In the genomic region with DNA sequence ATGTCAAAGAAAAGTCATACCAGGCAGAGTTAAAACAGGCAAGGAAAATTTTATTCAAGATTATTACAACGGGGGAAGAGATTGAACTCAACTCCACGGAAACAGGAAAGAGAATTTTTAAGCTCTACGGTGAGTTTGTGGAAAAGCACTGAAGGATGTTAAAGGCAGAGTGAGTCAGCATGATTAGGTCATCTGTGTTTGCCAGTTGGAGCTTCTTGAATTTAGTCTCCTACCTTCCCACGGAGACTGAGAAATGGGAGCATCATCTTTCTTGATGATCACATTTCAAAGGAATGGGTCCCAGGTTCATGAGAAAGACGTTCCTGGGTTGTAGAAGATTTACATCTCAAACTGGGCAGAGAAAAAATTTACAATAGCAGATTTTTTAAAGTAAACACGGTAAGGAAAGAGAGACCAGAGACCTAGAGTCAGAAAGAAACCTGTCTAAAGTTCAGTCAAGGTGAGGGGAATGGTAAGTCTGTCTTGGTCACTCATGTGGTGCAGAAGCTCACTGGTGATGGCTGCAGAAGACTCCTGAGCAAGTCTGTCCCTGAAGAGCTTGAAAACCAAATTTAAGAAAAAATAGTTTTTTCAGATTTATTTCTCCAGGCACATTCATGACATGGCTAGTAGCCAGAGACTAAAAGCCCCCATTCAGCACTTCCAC, we compare ENCODE assay signal across 13 cellular contexts.
DNase-seq lines count a peak whose midpoint lies in the region; ATAC-seq, FAIRE-seq and TF ChIP-seq lines count a peak whose summit lies in the region.
"Had no signal": no experiment of that assay in that cellular context is flagged by ENCODE, and none has a peak within 500 bp of the region (broad histone marks: within the 10 kb centered on the region; RNA-seq: fewer than 3 reads in every experiment).

No MANE protein-coding gene starts in this region.

- H3K27ac Mint-ChIP-seq in astrocyte (ENCODE audit: unreplicated experiment), result peak overlapping the region; percentile 89
- H3K27ac Mint-ChIP-seq: CD14-positive monocyte had no signal

- H3K9me3 Mint-ChIP-seq in astrocyte (ENCODE audit: unreplicated experiment), result no peaks in the 10 kb centered on the region

- H3K27me3 ChIP-seq in BJ (ENCODE audit: control insufficient read depth, insufficient read depth, low read length) (no peaks in the 10 kb centered on the region), astrocyte (ENCODE audit: insufficient read depth, low read length) (no peaks in the 10 kb centered on the region)
- H3K27me3 ChIP-seq: transverse colon had no signal

- no peak overlapping the region for H3K4me3 ChIP-seq in BJ (ENCODE audit: low read depth, low read length)
- no peak overlapping the region for H3K4me3 ChIP-seq in astrocyte (ENCODE audit: insufficient read depth, low read depth, low read length)
- H3K4me3 ChIP-seq: SK-N-MC, transverse colon had no signal

- no peak for TF ChIP-seq CTCF in BJ (IDR thresholded peaks at IDR 0.05; ENCODE audit: insufficient read depth, low read depth, low read length)
- TF ChIP-seq CTCF in astrocyte (IDR thresholded peaks at IDR 0.05; ENCODE audit: insufficient read depth, low read depth, low read length), result no peak

- H3K36me3 ChIP-seq in BJ (ENCODE audit: control insufficient read depth, insufficient read depth, low read length) (no peaks in the 10 kb centered on the region), astrocyte (ENCODE audit: insufficient read depth, low read length) (no peaks in the 10 kb centered on the region)
- H3K36me3 ChIP-seq: transverse colon had no signal

- CTCF ChIA-PET in BJ (lab: Yijun Ruan, JAX), result no interaction called here

- peaks cover 13% of the 10 kb centered on the region for H3K4me1 Mint-ChIP-seq in astrocyte (ENCODE audit: low read depth, unreplicated experiment)
- H3K4me1 Mint-ChIP-seq: CD14-positive monocyte had no signal

- no peak overlapping the region for H3K4me3 Mint-ChIP-seq in astrocyte (ENCODE audit: unreplicated experiment)
- H3K4me3 Mint-ChIP-seq: CD14-positive monocyte had no signal

- H3K4me2 ChIP-seq in astrocyte (ENCODE audit: low read length), result peak overlapping the region; percentile 53

- H3K27ac ChIP-seq in astrocyte (ENCODE audit: low read depth, low read length), result peak overlapping the region; percentile 52
- H3K27ac ChIP-seq: SK-N-MC, transverse colon had no signal

- H3K9ac ChIP-seq in astrocyte (ENCODE audit: low read length), result peak overlapping the region; percentile 5

- no peaks in the 10 kb centered on the region for H3K36me3 Mint-ChIP-seq in astrocyte (ENCODE audit: low read depth, unreplicated experiment)
- H3K36me3 Mint-ChIP-seq: CD14-positive monocyte had no signal

- H3K79me2 ChIP-seq in astrocyte (ENCODE audit: insufficient read depth, low read length), result no peaks in the 10 kb centered on the region

- POLR2A ChIA-PET in BJ (lab: Charles Lee), result no interaction called here

- no peak for ATAC-seq in GM21717 (IDR thresholded peaks at IDR 0.05; ENCODE audit: unreplicated experiment)
- no peak for ATAC-seq in Right ventricle myocardium superior (ENCODE audit: poor library complexity)

- H2AFZ ChIP-seq in astrocyte (ENCODE audit: low read depth, low read length), result peak overlapping the region; percentile 49

- intact Hi-C loops in Right ventricle myocardium superior (cut with DNase I), result no loop called here

- no peaks in the 10 kb centered on the region for H4K20me1 ChIP-seq in astrocyte (ENCODE audit: insufficient read depth, low read length)

- no peaks in the 10 kb centered on the region for H3K27me3 Mint-ChIP-seq in astrocyte (ENCODE audit: low read depth, unreplicated experiment)

- H3K4me1 ChIP-seq in astrocyte (ENCODE audit: insufficient read depth, low read length), result no peaks in the 10 kb centered on the region
- H3K4me1 ChIP-seq: transverse colon had no signal

- DNase-seq in BJ (ENCODE audit: low read depth), result peak; percentile 61
- DNase-seq in HT1080 (ENCODE audit: low read depth), result peak; percentile 83
- DNase-seq in astrocyte (ENCODE audit: low read depth), result peak; percentile 82
- DNase-seq in iris pigment epithelial cell (ENCODE audit: low read depth), result peak; percentile 88
- DNase-seq in AG20443 (ENCODE audit: low spot score), result no peak
- DNase-seq in activated naive CD4-positive, alpha-beta T cell treated with Interleukin-2 at 50 U/mL for 16 hours, result no peak
- no peak for DNase-seq in Right ventricle myocardium superior
- DNase-seq: activated CD4-positive, alpha-beta T cell treated with anti-CD3 and anti-CD28 coated beads, Interleukin-2, amount 50 U/mL, for 1 hour; NCI-H748 treated with DMSO at 0.1 percent for 48 hours; transverse colon had no signal

- H3K9me3 ChIP-seq in astrocyte (ENCODE audit: insufficient read depth, low read depth, low read length), result no peaks in the 10 kb centered on the region
- H3K9me3 ChIP-seq: transverse colon had no signal

- peak; percentile 65 for FAIRE-seq in astrocyte (lab: Jason Lieb, UNC)

Comparison
In these comparisons a context has a peak if more than half of its experiments do, and no peak if none do; other contexts are left out.
1. DNase-seq: peak in BJ (single experiment), HT1080 (single experiment), astrocyte (single experiment) and iris pigment epithelial cell (single experiment); none in AG20443 (single experiment), activated naive CD4-positive, alpha-beta T cell treated with Interleukin-2 at 50 U/mL for 16 hours (single experiment) and Right ventricle myocardium superior (single experiment).